29 cellular contexts compared by ENCODE assay signal in genomic region chr14:102424923-102425322, GRCh38.
"Had no signal": no experiment of that assay in that cellular context is flagged by ENCODE, and none has a peak within 500 bp of the region (broad histone marks: within the 10 kb centered on the region; RNA-seq: fewer than 3 reads in every experiment).

No MANE protein-coding gene starts in this region.

- DNase-seq: activated B cell treated with CpG ODN at 0.5 μM for 24 hours; activated CD4-positive, alpha-beta T cell treated with anti-CD3 and anti-CD28 coated beads for 48 hours; activated CD4-positive, alpha-beta T cell treated with anti-CD3 and anti-CD28 coated beads, Interleukin-2, amount 50 U/mL, for 1 hour; activated CD4-positive, alpha-beta T cell treated with anti-CD3 and anti-CD28 coated beads, Interleukin-2, amount 50 U/mL, for 48 hours; activated CD8-positive, alpha-beta T cell treated with anti-CD3 and anti-CD28 coated beads for 36 hours; activated gamma-delta T cell treated with Interleukin-2 at 50 U/mL for 16 hours; activated naive CD4-positive, alpha-beta T cell treated with anti-CD3 and anti-CD28 coated beads, Interleukin-2, amount 50 U/mL, for 16 hours; activated naive CD4-positive, alpha-beta T cell treated with Interleukin-2 at 50 U/mL for 16 hours; activated T-cell treated with anti-CD3 and anti-CD28 coated beads, Interleukin-2, amount 50 U/mL, for 1 hour; activated T-cell treated with anti-CD3 and anti-CD28 coated beads, Interleukin-2, amount 50 U/mL, for 48 hours; amniotic stem cell; anterior cingulate cortex; body of pancreas; caudate nucleus; colonic mucosa; effector memory CD4-positive, alpha-beta T cell; endodermal cell; foreskin fibroblast; T-helper 1 cell; T-helper 17 cell; T1000; WERI-Rb-1 had no signal

- H3K9me3 ChIP-seq: body of pancreas, colonic mucosa had no signal

- H3K4me1 ChIP-seq: body of pancreas, colonic mucosa had no signal

- FAIRE-seq: frontal cortex had no signal

- H3K9me3 Mint-ChIP-seq: activated B cell treated with CpG ODN at 0.5 μM for 24 hours; activated CD8-positive, alpha-beta T cell treated with anti-CD3 and anti-CD28 coated beads for 36 hours; activated T-helper 1 cell treated with anti-CD3 and anti-CD28 coated beads, Interleukin-12 subunit alpha, Interleukin-12 subunit beta, Interleukin-2, Interleukin-4 antibody, amounts not matched to agents 30 ng/mL and 10 ng/mL and 1 ng/mL, durations not matched to agents 14 hours and 24 hours and 36 hours; activated T-helper 2 cell treated with anti-CD3 and anti-CD28 coated beads, Interferon-gamma antibody, Interleukin-2, Interleukin-4, amounts not matched to agents 10 μg/mL and 5 μg/mL and 100 μg/mL, durations not matched to agents 14 hours and 24 hours and 36 hours; dendritic cell treated with granulocyte-macrophage colony-stimulating factor and Interleukin-4, amounts not matched to agents 40 ng/mL and 50 ng/mL, for 4 days; endodermal cell; T-helper 2 cell treated with Interferon-gamma antibody and Interleukin-4, amounts not matched to agents 5 μg/mL and 100 μg/mL, for 36 hours had no signal

- H3K27me3 Mint-ChIP-seq: activated B cell treated with CpG ODN at 0.5 μM for 24 hours; activated CD8-positive, alpha-beta T cell treated with anti-CD3 and anti-CD28 coated beads for 36 hours; activated naive CD8-positive, alpha-beta T cell; dendritic cell treated with granulocyte-macrophage colony-stimulating factor and Interleukin-4, amounts not matched to agents 40 ng/mL and 50 ng/mL, for 4 days; T-helper 17 cell had no signal

- H3K27ac ChIP-seq: body of pancreas, colonic mucosa, WERI-Rb-1 had no signal

- H3K36me3 ChIP-seq: colonic mucosa, WERI-Rb-1 had no signal

- H3K4me3 ChIP-seq: body of pancreas, colonic mucosa, dorsolateral prefrontal cortex had no signal

- H3K4me1 Mint-ChIP-seq: activated B cell treated with CpG ODN at 0.5 μM for 24 hours, endodermal cell, T-helper 17 cell had no signal

- H3K4me3 Mint-ChIP-seq: activated B cell treated with CpG ODN at 0.5 μM for 24 hours; activated CD8-positive, alpha-beta T cell treated with anti-CD3 and anti-CD28 coated beads for 36 hours; activated naive CD8-positive, alpha-beta T cell; activated T-helper 1 cell treated with anti-CD3 and anti-CD28 coated beads, Interleukin-12 subunit alpha, Interleukin-12 subunit beta, Interleukin-2, Interleukin-4 antibody, amounts not matched to agents 30 ng/mL and 10 ng/mL and 1 ng/mL, durations not matched to agents 14 hours and 24 hours and 36 hours; dendritic cell treated with granulocyte-macrophage colony-stimulating factor and Interleukin-4, amounts not matched to agents 40 ng/mL and 50 ng/mL, for 4 days; endodermal cell; T-helper 17 cell; T-helper 2 cell treated with Interferon-gamma antibody and Interleukin-4, amounts not matched to agents 5 μg/mL and 100 μg/mL, for 36 hours had no signal

- H3K27ac Mint-ChIP-seq: activated B cell treated with CpG ODN at 0.5 μM for 24 hours; activated CD8-positive, alpha-beta T cell treated with anti-CD3 and anti-CD28 coated beads for 36 hours; activated naive CD8-positive, alpha-beta T cell; activated T-helper 1 cell treated with anti-CD3 and anti-CD28 coated beads, Interleukin-12 subunit alpha, Interleukin-12 subunit beta, Interleukin-2, Interleukin-4 antibody, amounts not matched to agents 30 ng/mL and 10 ng/mL and 1 ng/mL, durations not matched to agents 14 hours and 24 hours and 36 hours; activated T-helper 2 cell treated with anti-CD3 and anti-CD28 coated beads, Interferon-gamma antibody, Interleukin-2, Interleukin-4, amounts not matched to agents 10 μg/mL and 5 μg/mL and 100 μg/mL, durations not matched to agents 14 hours and 24 hours and 36 hours; dendritic cell treated with granulocyte-macrophage colony-stimulating factor and Interleukin-4, amounts not matched to agents 40 ng/mL and 50 ng/mL, for 4 days; endodermal cell; T-helper 17 cell; T-helper 2 cell treated with Interferon-gamma antibody and Interleukin-4, amounts not matched to agents 5 μg/mL and 100 μg/mL, for 36 hours had no signal

- H3K27me3 ChIP-seq: body of pancreas, colonic mucosa, dorsolateral prefrontal cortex had no signal
